Comparison of ENCODE assay signal across 1 cellular context in genomic region chr9:37509536-37509935, GRCh38.
TF ChIP-seq lines count a peak whose summit lies in the region.

No MANE protein-coding gene starts in this region.

TF ChIP-seq in GM12878, 131 proteins besides CTCF, POLR2A, EP300 and RAD21:
- no peak for TF ChIP-seq MTA2 (IDR thresholded peaks at IDR 0.05; ENCODE audit: low read depth)
- no peak for TF ChIP-seq SP1 (IDR thresholded peaks at IDR 0.05; ENCODE audit: low read depth, low read length)
- TF ChIP-seq SKIL (IDR thresholded peaks at IDR 0.05; ENCODE audit: low read depth, poor library complexity, severe bottlenecking), result no peak
- no peak for TF ChIP-seq TAF1 (IDR thresholded peaks at IDR 0.05; ENCODE audit: borderline replicate concordance, low read depth, low read length)
- no peak for TF ChIP-seq CBFB (IDR thresholded peaks at IDR 0.05; ENCODE audit: low read depth)
- TF ChIP-seq CREM (IDR thresholded peaks at IDR 0.05; ENCODE audit: low read depth), result no peak
- no peak for TF ChIP-seq SPI1 (IDR thresholded peaks at IDR 0.05; ENCODE audit: borderline replicate concordance, insufficient read depth, low read depth, low read length)
- no peak for TF ChIP-seq ZBTB4 (CRISPR knock-in tag; IDR thresholded peaks at IDR 0.05)
- TF ChIP-seq NRF1 (conservative IDR thresholded peaks at IDR 0.05; ENCODE audit: low read depth, low read length), result no peak
- TF ChIP-seq STAT3 (IDR thresholded peaks at IDR 0.05; ENCODE audit: low read depth, low read length), result no peak
- no peak for TF ChIP-seq MYC (IDR thresholded peaks at IDR 0.05; ENCODE audit: insufficient read depth, insufficient read length, insufficient replicate concordance, low read length, severe bottlenecking)
- TF ChIP-seq ZNF687 (IDR thresholded peaks at IDR 0.05), result no peak
- no peak for TF ChIP-seq USF2 (IDR thresholded peaks at IDR 0.05; ENCODE audit: borderline replicate concordance, low read depth, low read length)
- TF ChIP-seq IKZF1 (conservative IDR thresholded peaks at IDR 0.05), result no peak
- no peak for TF ChIP-seq ZBTB11 (CRISPR knock-in tag; IDR thresholded peaks at IDR 0.05)
